In the genomic region with DNA sequence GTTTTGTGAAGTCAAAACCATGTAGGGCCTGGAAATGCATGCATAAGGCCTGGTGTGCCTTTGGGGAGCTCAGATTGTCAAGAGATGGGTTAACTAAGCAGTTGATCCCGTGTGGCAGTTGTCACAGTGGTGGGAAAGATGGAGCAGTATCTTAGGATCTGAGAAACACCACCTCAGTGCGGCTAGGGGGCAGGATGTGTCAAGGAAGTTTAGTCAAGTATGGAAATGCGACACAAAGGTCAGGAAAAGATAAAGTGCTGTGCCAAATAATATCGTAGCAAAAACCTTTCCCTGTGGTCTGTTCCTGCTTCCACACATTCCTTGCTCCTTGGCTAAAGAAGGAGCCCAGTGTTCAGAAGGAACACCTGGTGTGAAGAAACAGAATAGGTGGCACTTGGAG, we compare ENCODE assay signal across 1 cellular context.
A peak's percentile ranks its signal among the peaks of the same experiment; 100 is the strongest.
TF ChIP-seq lines count a peak whose summit lies in the region.

No MANE protein-coding gene starts in this region.

TF ChIP-seq in K562, 482 proteins besides CTCF, POLR2A, EP300 and RAD21 (continued from another document):
- TF ChIP-seq, protein P1, sequence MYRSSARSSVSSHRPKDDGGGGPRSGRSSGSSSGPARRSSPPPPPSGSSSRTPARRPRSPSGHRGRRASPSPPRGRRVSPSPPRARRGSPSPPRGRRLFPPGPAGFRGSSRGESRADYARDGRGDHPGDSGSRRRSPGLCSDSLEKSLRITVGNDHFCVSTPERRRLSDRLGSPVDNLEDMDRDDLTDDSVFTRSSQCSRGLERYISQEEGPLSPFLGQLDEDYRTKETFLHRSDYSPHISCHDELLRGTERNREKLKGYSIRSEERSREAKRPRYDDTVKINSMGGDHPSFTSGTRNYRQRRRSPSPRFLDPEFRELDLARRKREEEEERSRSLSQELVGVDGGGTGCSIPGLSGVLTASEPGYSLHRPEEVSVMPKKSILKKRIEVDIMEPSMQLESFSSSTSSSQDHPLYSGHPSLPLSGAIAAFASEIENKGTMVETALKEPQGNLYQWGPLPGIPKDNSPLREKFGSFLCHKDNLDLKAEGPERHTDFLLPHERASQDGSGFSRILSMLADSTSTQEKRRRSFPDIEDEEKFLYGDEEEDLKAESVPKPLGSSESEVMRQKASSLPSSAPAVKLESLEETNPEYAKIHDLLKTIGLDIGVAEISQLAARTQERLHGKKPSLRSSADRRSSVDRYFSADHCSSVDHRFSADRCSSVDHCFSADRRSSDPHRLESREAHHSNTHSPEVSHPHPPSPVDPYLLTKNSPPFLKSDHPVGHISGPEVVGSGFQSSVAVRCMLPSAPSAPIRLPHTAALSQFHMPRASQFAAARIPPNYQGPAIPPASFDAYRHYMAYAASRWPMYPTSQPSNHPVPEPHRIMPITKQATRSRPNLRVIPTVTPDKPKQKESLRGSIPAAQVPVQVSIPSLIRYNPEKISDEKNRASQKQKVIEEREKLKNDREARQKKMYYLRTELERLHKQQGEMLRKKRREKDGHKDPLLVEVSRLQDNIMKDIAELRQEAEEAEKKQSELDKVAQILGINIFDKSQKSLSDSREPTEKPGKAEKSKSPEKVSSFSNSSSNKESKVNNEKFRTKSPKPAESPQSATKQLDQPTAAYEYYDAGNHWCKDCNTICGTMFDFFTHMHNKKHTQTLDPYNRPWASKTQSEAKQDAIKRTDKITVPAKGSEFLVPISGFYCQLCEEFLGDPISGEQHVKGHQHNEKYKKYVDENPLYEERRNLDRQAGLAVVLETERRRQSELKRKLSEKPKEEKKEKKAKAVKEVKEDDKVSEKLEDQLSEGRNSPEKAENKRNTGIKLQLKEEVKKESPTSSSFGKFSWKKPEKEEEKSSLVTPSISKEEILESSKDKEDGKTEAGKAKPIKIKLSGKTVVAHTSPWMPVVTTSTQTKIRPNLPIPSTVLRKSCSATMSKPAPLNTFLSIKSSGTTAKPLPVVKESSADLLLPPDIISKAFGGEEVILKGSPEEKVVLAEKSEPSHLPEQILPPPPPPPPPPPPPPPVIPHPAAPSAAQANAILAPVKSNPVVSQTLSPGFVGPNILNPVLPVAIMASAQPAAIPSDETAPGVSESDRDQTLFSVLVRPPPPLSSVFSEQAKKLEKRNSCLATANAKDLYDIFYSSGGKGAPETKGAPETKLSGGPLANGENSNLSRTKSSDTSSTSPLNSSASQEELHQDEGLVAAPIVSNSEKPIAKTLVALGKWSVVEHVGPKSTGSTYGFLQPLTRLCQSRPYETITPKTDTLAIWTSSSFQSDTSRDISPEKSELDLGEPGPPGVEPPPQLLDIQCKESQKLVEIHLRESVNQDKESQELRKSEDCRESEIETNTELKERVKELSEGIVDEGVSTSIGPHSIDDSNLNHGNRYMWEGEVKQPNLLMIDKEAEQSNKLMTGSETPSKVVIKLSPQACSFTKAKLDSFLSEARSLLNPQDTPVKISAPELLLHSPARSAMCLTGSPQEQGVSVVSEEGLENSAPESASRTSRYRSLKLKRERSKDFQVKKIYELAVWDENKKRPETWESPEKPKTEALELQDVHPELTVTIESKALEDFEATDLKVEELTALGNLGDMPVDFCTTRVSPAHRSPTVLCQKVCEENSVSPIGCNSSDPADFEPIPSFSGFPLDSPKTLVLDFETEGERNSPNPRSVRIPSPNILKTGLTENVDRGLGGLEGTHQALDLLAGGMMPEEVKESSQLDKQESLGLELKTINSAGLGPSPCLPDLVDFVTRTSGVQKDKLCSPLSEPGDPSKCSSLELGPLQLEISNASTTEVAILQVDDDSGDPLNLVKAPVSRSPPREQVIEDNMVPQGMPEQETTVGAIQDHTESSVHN (IDR thresholded peaks at IDR 0.05; ENCODE audit: borderline replicate concordance in 1 of 2, low read depth in 1 of 2), result no peak
- TF ChIP-seq RCOR1 (IDR thresholded peaks at IDR 0.05; ENCODE audit: borderline replicate concordance in 1 of 2, low read depth in 2 of 2, low read length in 2 of 2), result peak in 1 of 2 experiments; percentile 48; a peak in 1 of 4 replicates
- TF ChIP-seq, protein P2, sequence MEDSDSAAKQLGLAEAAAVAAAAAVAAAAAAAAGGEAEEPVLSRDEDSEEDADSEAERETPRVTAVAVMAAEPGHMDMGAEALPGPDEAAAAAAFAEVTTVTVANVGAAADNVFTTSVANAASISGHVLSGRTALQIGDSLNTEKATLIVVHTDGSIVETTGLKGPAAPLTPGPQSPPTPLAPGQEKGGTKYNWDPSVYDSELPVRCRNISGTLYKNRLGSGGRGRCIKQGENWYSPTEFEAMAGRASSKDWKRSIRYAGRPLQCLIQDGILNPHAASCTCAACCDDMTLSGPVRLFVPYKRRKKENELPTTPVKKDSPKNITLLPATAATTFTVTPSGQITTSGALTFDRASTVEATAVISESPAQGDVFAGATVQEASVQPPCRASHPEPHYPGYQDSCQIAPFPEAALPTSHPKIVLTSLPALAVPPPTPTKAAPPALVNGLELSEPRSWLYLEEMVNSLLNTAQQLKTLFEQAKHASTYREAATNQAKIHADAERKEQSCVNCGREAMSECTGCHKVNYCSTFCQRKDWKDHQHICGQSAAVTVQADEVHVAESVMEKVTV (CRISPR knock-in tag; IDR thresholded peaks at IDR 0.05), result peak; percentile 55; the same call in 1 of the 2 replicates
- TF ChIP-seq MED1 (CRISPR knock-in tag; IDR thresholded peaks at IDR 0.05; ENCODE audit: borderline replicate concordance), result no peak
- no peak for TF ChIP-seq FIP1L1 (IDR thresholded peaks at IDR 0.05; ENCODE audit: low read depth, low read length, poor library complexity, severe bottlenecking)
- no peak for TF ChIP-seq NR2C1 (IDR thresholded peaks at IDR 0.05)
- TF ChIP-seq NR2C1 (tag; IDR thresholded peaks at IDR 0.05), result peak; percentile 65
- 0 out of 2 replicates have a peak, but pooled peaks have one; percentile 23 for TF ChIP-seq FOXJ2 (tag; IDR thresholded peaks at IDR 0.05)
- no peak for TF ChIP-seq NR2C2 (CRISPR knock-in tag; IDR thresholded peaks at IDR 0.05)
- TF ChIP-seq NR2C2 (tag; IDR thresholded peaks at IDR 0.05), result peak; percentile 52; the same call in 1 of the 2 replicates
- peak; percentile 58 for TF ChIP-seq CTBP1 (IDR thresholded peaks at IDR 0.05; ENCODE audit: borderline replicate concordance)
- TF ChIP-seq MYC (IDR thresholded peaks at IDR 0.05; ENCODE audit: low read depth, low read length), result 0 out of 2 replicates have a peak, but pooled peaks have one; percentile 21
- TF ChIP-seq MYC (CRISPR knock-in tag; IDR thresholded peaks at IDR 0.05; ENCODE audit: borderline replicate concordance, low read depth), result no peak
- TF ChIP-seq FOXA3 (CRISPR knock-in tag; conservative IDR thresholded peaks at IDR 0.05 in 1 of 2, IDR thresholded peaks at IDR 0.05 in 1 of 2), result no peak
- peak; percentile 58 for TF ChIP-seq HMBOX1 (IDR thresholded peaks at IDR 0.05)
- TF ChIP-seq GATA2 (CRISPR knock-in tag; IDR thresholded peaks at IDR 0.05), result peak; percentile 59; the same call in 1 of the 2 replicates
